In genomic region chr4:54428940-54429339, GRCh38 we compare ENCODE assay signal across 29 cellular contexts.
"Had no signal": no experiment of that assay in that cellular context is flagged by ENCODE, and none has a peak within 500 bp of the region (broad histone marks: within the 10 kb centered on the region; RNA-seq: fewer than 3 reads in every experiment).

No MANE protein-coding gene starts in this region.

- H3K4me1 Mint-ChIP-seq: stimulated activated effector memory CD8-positive, alpha-beta T cell treated with anti-CD3 and anti-CD28 coated beads, Interleukin-12 subunit alpha, Interleukin-12 subunit beta, amount 100 ng/mL, for 72 hours; stimulated activated memory B cell treated with anti-CD40 and anti-IgM and Interleukin-4, amounts not matched to agents 10 μg/mL and 1 μg/mL and 100 μg/mL, for 72 hours; stimulated activated naive B cell treated with anti-CD40 and anti-IgM and Interleukin-4, amounts not matched to agents 10 μg/mL and 1 μg/mL and 100 μg/mL, for 72 hours; stimulated activated naive CD8-positive, alpha-beta T cell treated with anti-CD3 and anti-CD28 coated beads, Interleukin-15, amount 100 ng/mL, for 72 hours had no signal

- H3K27ac Mint-ChIP-seq: stimulated activated effector memory CD8-positive, alpha-beta T cell treated with anti-CD3 and anti-CD28 coated beads, Interleukin-12 subunit alpha, Interleukin-12 subunit beta, amount 100 ng/mL, for 72 hours; stimulated activated memory B cell treated with anti-CD40 and anti-IgM and Interleukin-4, amounts not matched to agents 10 μg/mL and 1 μg/mL and 100 μg/mL, for 72 hours; stimulated activated naive B cell treated with anti-CD40 and anti-IgM and Interleukin-4, amounts not matched to agents 10 μg/mL and 1 μg/mL and 100 μg/mL, for 72 hours; stimulated activated naive CD8-positive, alpha-beta T cell treated with anti-CD3 and anti-CD28 coated beads, Interleukin-15, amount 100 ng/mL, for 72 hours; stimulated activated naive CD8-positive, alpha-beta T cell treated with anti-CD3 and anti-CD28 coated beads, Interleukin-15, Interleukin-2, amounts not matched to agents 100 ng/mL and 50 ng/mL, for 24 hours; type B pancreatic cell had no signal

- H3K4me3 Mint-ChIP-seq: stimulated activated effector memory CD8-positive, alpha-beta T cell treated with anti-CD3 and anti-CD28 coated beads, Interleukin-12 subunit alpha, Interleukin-12 subunit beta, amount 100 ng/mL, for 72 hours; stimulated activated memory B cell treated with anti-CD40 and anti-IgM and Interleukin-4, amounts not matched to agents 10 μg/mL and 1 μg/mL and 100 μg/mL, for 72 hours; stimulated activated naive B cell treated with anti-CD40 and anti-IgM and Interleukin-4, amounts not matched to agents 10 μg/mL and 1 μg/mL and 100 μg/mL, for 72 hours; stimulated activated naive CD8-positive, alpha-beta T cell treated with anti-CD3 and anti-CD28 coated beads, Interleukin-15, amount 100 ng/mL, for 72 hours; stimulated activated naive CD8-positive, alpha-beta T cell treated with anti-CD3 and anti-CD28 coated beads, Interleukin-15, Interleukin-2, amounts not matched to agents 100 ng/mL and 50 ng/mL, for 24 hours; type B pancreatic cell had no signal

- H3K4me3 ChIP-seq: stomach, suprapubic skin, testis, thoracic aorta, thyroid gland, tibial artery, tibial nerve, transverse colon, upper lobe of left lung, upper lobe of right lung, uterus, vagina had no signal

- ATAC-seq: stimulated activated effector memory CD8-positive, alpha-beta T cell treated with anti-CD3 and anti-CD28 coated beads, Interleukin-12 subunit alpha, Interleukin-12 subunit beta, amount 100 ng/mL, for 72 hours; stimulated activated memory B cell treated with anti-CD40 and anti-IgM and Interleukin-4, amounts not matched to agents 10 μg/mL and 1 μg/mL and 100 μg/mL, for 72 hours; stimulated activated naive B cell treated with anti-CD40 and anti-IgM and Interleukin-4, amounts not matched to agents 10 μg/mL and 1 μg/mL and 100 μg/mL, for 72 hours; stimulated activated naive CD8-positive, alpha-beta T cell treated with anti-CD3 and anti-CD28 coated beads, Interleukin-15, amount 100 ng/mL, for 72 hours; stimulated activated naive CD8-positive, alpha-beta T cell treated with anti-CD3 and anti-CD28 coated beads, Interleukin-15, Interleukin-2, amounts not matched to agents 100 U/mL and 50 U/mL, for 24 hours; upper lobe of right lung had no signal

- H3K9me3 Mint-ChIP-seq: stimulated activated effector memory CD8-positive, alpha-beta T cell treated with anti-CD3 and anti-CD28 coated beads, Interleukin-12 subunit alpha, Interleukin-12 subunit beta, amount 100 ng/mL, for 72 hours; stimulated activated memory B cell treated with anti-CD40 and anti-IgM and Interleukin-4, amounts not matched to agents 10 μg/mL and 1 μg/mL and 100 μg/mL, for 72 hours; stimulated activated naive B cell treated with anti-CD40 and anti-IgM and Interleukin-4, amounts not matched to agents 10 μg/mL and 1 μg/mL and 100 μg/mL, for 72 hours; stimulated activated naive CD8-positive, alpha-beta T cell treated with anti-CD3 and anti-CD28 coated beads, Interleukin-15, amount 100 ng/mL, for 72 hours; stimulated activated naive CD8-positive, alpha-beta T cell treated with anti-CD3 and anti-CD28 coated beads, Interleukin-15, Interleukin-2, amounts not matched to agents 100 ng/mL and 50 ng/mL, for 24 hours; type B pancreatic cell had no signal

- H3K4me1 ChIP-seq: stomach, suprapubic skin, testis, thyroid gland, tibial artery, tibial nerve, transverse colon, upper lobe of left lung, upper lobe of right lung, uterus, vagina had no signal

- DNase-seq: stimulated activated CD4-positive, alpha-beta T cell treated with anti-CD3 and anti-CD28 coated beads, Interleukin-2, amount 100 ng/mL, for 48 hours; stimulated activated CD4-positive, alpha-beta T cell treated with anti-CD3 and anti-CD28 coated beads, Interleukin-4, amount 100 ng/mL, for 1 hour; stimulated activated CD4-positive, alpha-beta T cell treated with anti-CD3 and anti-CD28 coated beads, Interleukin-4, amount 100 ng/mL, for 24 hours; stimulated activated CD4-positive, alpha-beta T cell treated with anti-CD3 and anti-CD28 coated beads, Interleukin-4, amount 100 ng/mL, for 4 hours; stimulated activated CD8-positive, alpha-beta memory T cell treated with anti-CD3 and anti-CD28 coated beads, Interleukin-4, amount 100 ng/mL, for 48 hours; stimulated activated naive B cell treated with anti-CD40 and anti-IgM and Interleukin-4, amounts not matched to agents 10 μg/mL and 1 μg/mL and 100 μg/mL, for 72 hours; stimulated activated naive CD4-positive, alpha-beta T cell; stimulated activated naive CD4-positive, alpha-beta T cell treated with Interleukin-2 at 50 U/mL for 16 hours; stimulated activated naive CD8-positive, alpha-beta T cell treated with anti-CD3 and anti-CD28 coated beads, Interleukin-15, amount 100 ng/mL, for 72 hours; stimulated activated naive CD8-positive, alpha-beta T cell treated with anti-CD3 and anti-CD28 coated beads, Interleukin-15, Interleukin-2, amounts not matched to agents 100 U/mL and 50 U/mL, for 24 hours; stomach; substantia nigra; testis; thyroid gland; tibial artery; transverse colon; trophoblast cell; upper lobe of left lung; upper lobe of right lung; uterus had no signal

- H3K27me3 ChIP-seq: suprapubic skin, testis, thyroid gland, tibial nerve, upper lobe of left lung, upper lobe of right lung, uterus, vagina had no signal

- H3K36me3 Mint-ChIP-seq: stimulated activated effector memory CD8-positive, alpha-beta T cell treated with anti-CD3 and anti-CD28 coated beads, Interleukin-12 subunit alpha, Interleukin-12 subunit beta, amount 100 ng/mL, for 72 hours; stimulated activated memory B cell treated with anti-CD40 and anti-IgM and Interleukin-4, amounts not matched to agents 10 μg/mL and 1 μg/mL and 100 μg/mL, for 72 hours; stimulated activated naive B cell treated with anti-CD40 and anti-IgM and Interleukin-4, amounts not matched to agents 10 μg/mL and 1 μg/mL and 100 μg/mL, for 72 hours; type B pancreatic cell had no signal

- FAIRE-seq: urothelium cell line had no signal

- H3K9me3 ChIP-seq: stomach, suprapubic skin, testis, thoracic aorta, thyroid gland, tibial artery, tibial nerve, transverse colon, upper lobe of left lung, upper lobe of right lung, uterus, vagina had no signal

- H3K27ac ChIP-seq: stomach, suprapubic skin, testis, thoracic aorta, thyroid gland, tibial artery, tibial nerve, transverse colon, upper lobe of left lung, upper lobe of right lung, uterus, vagina had no signal

- H3K36me3 ChIP-seq: stomach, suprapubic skin, thoracic aorta, thyroid gland, tibial artery, tibial nerve, transverse colon, upper lobe of left lung, upper lobe of right lung, uterus, vagina had no signal
